1 cellular context compared by ENCODE assay signal in genomic region chr2:39413063-39413722, GRCh38.
TF ChIP-seq lines count a peak whose summit lies in the region.

No MANE protein-coding gene starts in this region.

TF ChIP-seq in HepG2, 621 proteins besides CTCF, POLR2A, EP300 and RAD21 (continued from another document):
- TF ChIP-seq HOMEZ (CRISPR knock-in tag; IDR thresholded peaks at IDR 0.05; ENCODE audit: low read depth): 0 out of 2 replicates have a peak, but pooled peaks have one; percentile 22
